33 cellular contexts compared by ENCODE assay signal in genomic region chr1:10777749-10778574, GRCh38. TPM values are rescaled to one million over a fixed set of nuclear protein-coding genes. Genes with fewer than 3 reads are reported as not detected.
DNase-seq lines count a peak whose midpoint lies in the region; FAIRE-seq and TF ChIP-seq lines count a peak whose summit lies in the region.
"Had no signal": no experiment of that assay in that cellular context is flagged by ENCODE, and none has a peak within 500 bp of the region (broad histone marks: within the 10 kb centered on the region; RNA-seq: fewer than 3 reads in every experiment).

No MANE protein-coding gene starts in this region.

- peak; percentile 91 for FAIRE-seq in bronchial epithelial cell (lab: Jason Lieb, UNC)
- FAIRE-seq: G401.6, RCC 7860 had no signal

- no peaks in the 10 kb centered on the region for H3K36me3 ChIP-seq in breast epithelium
- H3K36me3 ChIP-seq in bronchial epithelial cell (ENCODE audit: control insufficient read depth, insufficient read depth, low read length): no peaks in the 10 kb centered on the region
- H3K36me3 ChIP-seq in mucosa of stomach (ENCODE audit: control insufficient read depth, insufficient read depth, low read length): no peaks in the 10 kb centered on the region
- H3K36me3 ChIP-seq: brain microvascular endothelial cell, spleen, thyroid gland had no signal

- CTCF ChIA-PET in MCF 10A (lab: Yijun Ruan, JAX): no interaction called here

- H3K9ac ChIP-seq in mucosa of stomach (ENCODE audit: low read length): peak overlapping the region; percentile 76
- H3K9ac ChIP-seq: parathyroid adenoma had no signal

- no peak for TF ChIP-seq POLR2A in breast epithelium (IDR thresholded peaks at IDR 0.05)

- H3K27me3 ChIP-seq in breast epithelium (no peaks in the 10 kb centered on the region), bronchial epithelial cell (ENCODE audit: control insufficient read depth, insufficient read depth, low read length) (no peaks in the 10 kb centered on the region), mucosa of stomach (ENCODE audit: control insufficient read depth, insufficient read depth, low read length) (no peaks in the 10 kb centered on the region)
- H3K27me3 ChIP-seq: brain microvascular endothelial cell, thyroid gland had no signal

- POLR2A ChIA-PET in MCF 10A (lab: Yijun Ruan, JAX): interaction anchor here (0.9 to 3.1 kb wide), 5 partner anchors 12 to 234 kb away, joined by 3 to 18 read pairs (median 4); no protein-coding TSS in a partner anchor

- no peak overlapping the region for H3K4me3 Mint-ChIP-seq in MCF 10A (ENCODE audit: unreplicated experiment)
- H3K4me3 Mint-ChIP-seq: activated CD4-positive, alpha-beta memory T cell treated with anti-CD3 and anti-CD28 coated beads, Interleukin-2, amount 10 ng/mL, durations not matched to agents 7 days and 5 days; activated T-helper 17 cell treated with anti-CD3 and anti-CD28 coated beads, Interleukin-2, amount 50 U/mL, for 72 hours; stimulated activated naive CD8-positive, alpha-beta T cell treated with anti-CD3 and anti-CD28 coated beads, Interleukin-15, Interleukin-2, amounts not matched to agents 100 ng/mL and 50 ng/mL, for 24 hours had no signal

- H3K4me3 ChIP-seq in breast epithelium: peak overlapping the region in 2 of 3 donors; percentile 5 to 21
- no peak overlapping the region for H3K4me3 ChIP-seq in bronchial epithelial cell (ENCODE audit: low read depth, low read length)
- H3K4me3 ChIP-seq in mucosa of stomach (ENCODE audit: low read length): peak overlapping the region; percentile 33
- H3K4me3 ChIP-seq: spleen, thyroid gland had no signal

- H3K27ac Mint-ChIP-seq in MCF 10A (ENCODE audit: low read depth, unreplicated experiment): no peak overlapping the region
- H3K27ac Mint-ChIP-seq: activated CD4-positive, alpha-beta memory T cell treated with anti-CD3 and anti-CD28 coated beads, Interleukin-2, amount 10 ng/mL, durations not matched to agents 7 days and 5 days; activated T-helper 17 cell treated with anti-CD3 and anti-CD28 coated beads, Interleukin-2, amount 50 U/mL, for 72 hours; stimulated activated naive CD8-positive, alpha-beta T cell treated with anti-CD3 and anti-CD28 coated beads, Interleukin-15, Interleukin-2, amounts not matched to agents 100 ng/mL and 50 ng/mL, for 24 hours had no signal

- TF ChIP-seq CTCF in breast epithelium (IDR thresholded peaks at IDR 0.05) (no peak), MCF 10A (IDR thresholded peaks at IDR 0.05; ENCODE audit: unreplicated experiment) (no peak), bronchial epithelial cell (IDR thresholded peaks at IDR 0.05; ENCODE audit: insufficient read depth, low read length, severe bottlenecking) (no peak)

- H3K9me3 ChIP-seq in breast epithelium (no peaks in the 10 kb centered on the region), mucosa of stomach (ENCODE audit: control insufficient read depth, low read length) (no peaks in the 10 kb centered on the region)
- H3K9me3 ChIP-seq: Caco-2, spleen, thyroid gland had no signal

- H3K27ac ChIP-seq in breast epithelium: peak overlapping the region; percentile 92 to 95
- H3K27ac ChIP-seq: 22Rv1, brain microvascular endothelial cell, parathyroid adenoma, spleen had no signal

- H3K4me1 ChIP-seq in breast epithelium: peaks cover 0 to 20% of the 10 kb centered on the region in 2 donors
- H3K4me1 ChIP-seq in mucosa of stomach (ENCODE audit: control insufficient read depth, insufficient read depth, low read length): peaks cover 90% of the 10 kb centered on the region
- H3K4me1 ChIP-seq: Caco-2, parathyroid adenoma had no signal

- no peaks in the 10 kb centered on the region for H3K36me3 Mint-ChIP-seq in MCF 10A (ENCODE audit: insufficient read depth, unreplicated experiment)

- no TSS peak for BruUV-seq in MCF 10A (replicated peaks; lab: Mats Ljungman, UMichigan)

- intact Hi-C loops in breast epithelium (cut with DNase I; ENCODE audit: low total_unique reads) (no loop called here), MCF 10A (cut with micrococcal nuclease) (no loop called here)

- DNase-seq in breast epithelium (ENCODE audit: low spot score in 2 of 2) (no peak), MCF 10A (ENCODE audit: unreplicated experiment) (no peak), bronchial epithelial cell (ENCODE audit: low read depth) (no peak), NCI-H1092 (lab: John Stamatoyannopoulos, UW) (no peak), NCI-H510A (lab: John Stamatoyannopoulos, UW) (no peak), activated gamma-delta T cell treated with Interleukin-2 at 50 U/mL for 16 hours (no peak)
- DNase-seq in activated CD8-positive, alpha-beta memory T cell treated with anti-CD3 and anti-CD28 coated beads for 24 hours: no peak
- DNase-seq: activated CD4-positive, alpha-beta memory T cell treated with anti-CD3 and anti-CD28 coated beads, Interleukin-2, amount 10 ng/mL, durations not matched to agents 7 days and 5 days; activated CD4-positive, CD25-positive, alpha-beta regulatory T cell treated with anti-CD3 and anti-CD28 coated beads, Interleukin-2, amount 50 U/mL, for 72 hours; activated CD8-positive, alpha-beta memory T cell treated with anti-CD3 and anti-CD28 coated beads, Interleukin-2, amount 50 U/mL, for 48 hours; activated naive CD4-positive, alpha-beta T cell treated with anti-CD3 and anti-CD28 coated beads, Interleukin-2, amount 50 U/mL, for 16 hours; brain microvascular endothelial cell; C1 segment of cervical spinal cord; Caco-2; effector CD8-positive, alpha-beta T cell; GOT3; mesenchymal stem cell; MV-4-11; NCI-H1436 treated with DMSO at 0.1 percent for 48 hours; NCI-H2081 treated with DMSO at 0.1 percent for 48 hours; NCI-H748 treated with DMSO at 0.1 percent for 48 hours; SHP77 treated with DMSO at 0.1 percent for 48 hours; stimulated activated CD4-positive, alpha-beta T cell treated with anti-CD3 and anti-CD28 coated beads, Interleukin-2, amount 100 ng/mL, for 24 hours; stimulated activated CD8-positive, alpha-beta memory T cell treated with anti-CD3 and anti-CD28 coated beads, Interleukin-4, amount 100 ng/mL, for 48 hours; thyroid gland had no signal

- no peaks in the 10 kb centered on the region for H3K27me3 Mint-ChIP-seq in MCF 10A (ENCODE audit: insufficient read depth, unreplicated experiment)
- H3K27me3 Mint-ChIP-seq: activated CD4-positive, alpha-beta memory T cell treated with anti-CD3 and anti-CD28 coated beads, Interleukin-2, amount 10 ng/mL, durations not matched to agents 7 days and 5 days; activated T-helper 17 cell treated with anti-CD3 and anti-CD28 coated beads, Interleukin-2, amount 50 U/mL, for 72 hours; stimulated activated naive CD8-positive, alpha-beta T cell treated with anti-CD3 and anti-CD28 coated beads, Interleukin-15, Interleukin-2, amounts not matched to agents 100 ng/mL and 50 ng/mL, for 24 hours had no signal

- H3K9me3 Mint-ChIP-seq in MCF 10A (ENCODE audit: unreplicated experiment): no peaks in the 10 kb centered on the region
- H3K9me3 Mint-ChIP-seq: activated CD4-positive, alpha-beta memory T cell treated with anti-CD3 and anti-CD28 coated beads, Interleukin-2, amount 10 ng/mL, durations not matched to agents 7 days and 5 days; activated T-helper 17 cell treated with anti-CD3 and anti-CD28 coated beads, Interleukin-2, amount 50 U/mL, for 72 hours; stimulated activated naive CD8-positive, alpha-beta T cell treated with anti-CD3 and anti-CD28 coated beads, Interleukin-15, Interleukin-2, amounts not matched to agents 100 ng/mL and 50 ng/mL, for 24 hours had no signal

- no peaks in the 10 kb centered on the region for H3K4me1 Mint-ChIP-seq in MCF 10A (ENCODE audit: insufficient read depth, unreplicated experiment)
- H3K4me1 Mint-ChIP-seq: activated CD4-positive, alpha-beta memory T cell treated with anti-CD3 and anti-CD28 coated beads, Interleukin-2, amount 10 ng/mL, durations not matched to agents 7 days and 5 days; activated T-helper 17 cell treated with anti-CD3 and anti-CD28 coated beads, Interleukin-2, amount 50 U/mL, for 72 hours had no signal

RNA-seq across cellular contexts. Expression of gene CASZ1, which starts 18.5 kb away (rescaled TPM):
- 10 to 100 TPM in 2 of 3 donors, 1 to 10 TPM in 1; 1.1 to 39.1 (median 32.4) TPM for total RNA-seq in breast epithelium
- 11.1 and 13.2 TPM in 2 replicates for total RNA-seq in MCF 10A (2022)
- 9.2 and 12.7 TPM in 2 replicates for total RNA-seq in bronchial epithelial cell
